ENCODE assay signal across 8 cellular contexts in the genomic region with DNA sequence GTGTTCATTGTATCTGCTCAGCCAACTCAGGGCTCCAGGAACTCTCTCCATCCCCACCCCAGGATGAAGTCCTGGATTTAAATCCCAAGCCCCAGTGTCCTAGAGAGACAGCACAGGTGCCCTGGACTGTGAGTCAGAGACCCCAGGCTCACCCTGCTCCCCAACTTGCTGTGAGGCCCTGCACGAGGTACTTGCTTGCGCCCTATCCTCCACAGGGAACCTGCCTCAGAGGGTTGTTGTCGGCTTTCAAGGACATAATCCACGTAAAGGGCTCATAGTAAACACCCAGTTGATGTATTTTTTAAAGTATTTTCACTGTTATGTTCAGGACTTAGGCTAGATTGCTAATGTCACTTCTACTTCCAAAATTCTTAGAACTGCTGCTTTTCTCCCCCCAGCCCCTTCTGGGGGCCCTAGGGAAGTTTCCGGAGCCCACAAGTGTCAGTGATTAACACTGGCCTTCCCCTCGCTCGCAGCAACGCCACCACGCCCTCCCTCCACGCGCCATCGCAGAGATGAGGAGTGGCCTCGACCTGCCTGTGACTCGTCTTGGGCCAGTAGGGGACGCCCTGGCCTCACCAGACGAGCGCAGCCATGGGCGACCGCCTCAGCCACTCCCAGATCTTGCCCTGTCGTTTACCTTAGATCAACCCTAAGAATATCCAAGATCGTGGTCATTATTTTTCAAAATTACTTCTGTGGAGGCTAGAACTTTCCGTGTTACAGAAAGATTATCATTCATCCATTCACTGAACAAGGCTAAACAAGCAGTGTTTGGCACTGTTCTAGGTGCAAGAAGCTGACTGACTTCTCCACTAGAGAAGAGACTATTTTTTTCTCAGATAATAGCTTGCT. TPM values are rescaled to one million over a fixed set of nuclear protein-coding genes. Genes with fewer than 3 reads are reported as not detected.
DNase-seq lines count a peak whose midpoint lies in the region; ATAC-seq and TF ChIP-seq lines count a peak whose summit lies in the region.

No MANE protein-coding gene starts in this region.

- ATAC-seq in GM18870 (IDR thresholded peaks at IDR 0.05; ENCODE audit: unreplicated experiment) (peak; percentile 42), HG03135 (IDR thresholded peaks at IDR 0.05; ENCODE audit: unreplicated experiment) (peak; percentile 60), left lung (peak; percentile 93)
- peak; percentile 84 to 87 for ATAC-seq in activated CD4-positive, CD25-positive, alpha-beta regulatory T cell treated with anti-CD3 and anti-CD28 coated beads, Interleukin-2, amount 50 U/mL, for 24 hours

- TF ChIP-seq CTCF in AG09309 (IDR thresholded peaks at IDR 0.05; ENCODE audit: control insufficient read depth, insufficient read depth, low read depth, low read length, missing control alignments): peak; percentile 97
- TF ChIP-seq CTCF in left lung (IDR thresholded peaks at IDR 0.05): peak; percentile 80 to 85

- H3K27me3 ChIP-seq in left lung: no peaks in the 10 kb centered on the region

- DNase-seq in AG09309 (ENCODE audit: low read depth) (no peak), NCI-H2227 (lab: John Stamatoyannopoulos, UW; ENCODE audit: unreplicated experiment) (peak; percentile 83), cerebellar cortex (ENCODE audit: low spot score) (peak; percentile 79), left lung (peak; percentile 91 to 97)
- peak; percentile 77 to 83 for DNase-seq in stimulated activated CD4-positive, alpha-beta T cell treated with anti-CD3 and anti-CD28 coated beads, Interleukin-2, amount 100 ng/mL, for 48 hours

- peaks cover 25 to 65% of the 10 kb centered on the region in 2 donors for H3K4me1 ChIP-seq in left lung

- H3K4me3 ChIP-seq in AG09309 (ENCODE audit: control insufficient read depth, low read depth, low read length): peak overlapping the region; percentile 27
- no peak overlapping the region for H3K4me3 ChIP-seq in left lung

- intact Hi-C loops in left lung (cut with DNase I): loop anchor here in 1 of 2 donors (5.0 kb wide), 2 partner anchors 62 to 227 kb away; partner anchors contain the start of gene BMF

- H3K9me3 ChIP-seq in left lung: no peaks in the 10 kb centered on the region

- no peaks in the 10 kb centered on the region for H3K36me3 ChIP-seq in left lung

- H3K27ac ChIP-seq in left lung: peak overlapping the region; percentile 58 to 62

RNA-seq across cellular contexts. Expression of gene SRP14, which starts 6.0 kb away (rescaled TPM):
- 100 to 1,000 TPM; 159 to 166 TPM for total RNA-seq in left lung

Comparison
In these comparisons a context has a peak if more than half of its experiments do, and no peak if none do; other contexts are left out.
1. ATAC-seq: peak in every context shown above with its lines; median percentile 93 in left lung; 86 in activated CD4-positive, CD25-positive, alpha-beta regulatory T cell treated with anti-CD3 and anti-CD28 coated beads, Interleukin-2, amount 50 U/mL, for 24 hours; 60 in HG03135; 42 in GM18870.